10 cellular contexts compared by ENCODE assay signal in the genomic region with DNA sequence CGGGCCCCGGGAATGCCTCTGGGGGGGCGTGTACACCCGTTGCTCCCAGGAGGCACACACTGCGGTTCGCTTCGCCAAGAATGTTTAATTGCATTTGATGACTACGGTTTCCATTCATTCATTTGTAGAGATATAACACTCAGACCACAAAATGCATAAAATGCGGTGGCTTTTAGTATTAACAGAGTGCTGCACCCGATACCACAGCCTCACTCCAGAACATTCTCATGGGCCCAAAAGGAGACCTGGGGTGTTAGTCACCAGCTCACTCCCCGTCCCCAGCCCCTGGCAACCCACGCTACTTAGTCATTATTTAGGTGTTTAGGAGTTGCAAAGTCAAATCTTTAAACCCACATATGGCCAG. TPM values are rescaled to one million over a fixed set of nuclear protein-coding genes. Genes with fewer than 3 reads are reported as not detected.
DNase-seq lines count a peak whose midpoint lies in the region; ATAC-seq, FAIRE-seq and TF ChIP-seq lines count a peak whose summit lies in the region.
"Had no signal": no experiment of that assay in that cellular context is flagged by ENCODE, and none has a peak within 500 bp of the region (broad histone marks: within the 10 kb centered on the region; RNA-seq: fewer than 3 reads in every experiment).

No MANE protein-coding gene starts in this region.

- peak; percentile 98 for FAIRE-seq in RCC 7860 (lab: Jason Lieb, UNC)

- H3K4me3 ChIP-seq in BJ (ENCODE audit: low read depth, low read length): no peak overlapping the region

- H3K9me3 Mint-ChIP-seq in activated naive CD8-positive, alpha-beta T cell treated with anti-CD3 and anti-CD28 coated beads, Interleukin-2, amount 10 ng/mL, durations not matched to agents 7 days and 5 days: no peaks in the 10 kb centered on the region
- H3K9me3 Mint-ChIP-seq: brain; stimulated activated naive B cell treated with anti-CD40 and anti-IgM and Interleukin-4, amounts not matched to agents 10 μg/mL and 1 μg/mL and 100 μg/mL, for 72 hours had no signal

- H3K27ac Mint-ChIP-seq in activated naive CD8-positive, alpha-beta T cell treated with anti-CD3 and anti-CD28 coated beads, Interleukin-2, amount 10 ng/mL, durations not matched to agents 7 days and 5 days: peak overlapping the region; percentile 98

- H3K36me3 ChIP-seq in BJ (ENCODE audit: control insufficient read depth, insufficient read depth, low read length): no peaks in the 10 kb centered on the region

- H3K4me3 Mint-ChIP-seq in activated naive CD8-positive, alpha-beta T cell treated with anti-CD3 and anti-CD28 coated beads, Interleukin-2, amount 10 ng/mL, durations not matched to agents 7 days and 5 days: peak overlapping the region; percentile 90
- H3K4me3 Mint-ChIP-seq: brain had no signal

- peaks cover 7% of the 10 kb centered on the region for H3K36me3 Mint-ChIP-seq in activated naive CD8-positive, alpha-beta T cell treated with anti-CD3 and anti-CD28 coated beads, Interleukin-2, amount 10 ng/mL, durations not matched to agents 7 days and 5 days

- CTCF ChIA-PET in BJ (lab: Yijun Ruan, JAX): interaction anchor here (0.9 to 1.1 kb wide), 3 partner anchors 16 to 27 kb away, joined by 3 to 4 read pairs (median 3); no protein-coding TSS in a partner anchor

- TF ChIP-seq CTCF in BJ (IDR thresholded peaks at IDR 0.05; ENCODE audit: insufficient read depth, low read depth, low read length): no peak

- H3K27me3 Mint-ChIP-seq in activated naive CD8-positive, alpha-beta T cell treated with anti-CD3 and anti-CD28 coated beads, Interleukin-2, amount 10 ng/mL, durations not matched to agents 7 days and 5 days: no peaks in the 10 kb centered on the region
- H3K27me3 Mint-ChIP-seq: brain had no signal

- H3K27me3 ChIP-seq in BJ (ENCODE audit: control insufficient read depth, insufficient read depth, low read length): no peaks in the 10 kb centered on the region

- DNase-seq in BJ (ENCODE audit: low read depth) (peak; percentile 93), RCC 7860 (ENCODE audit: low spot score) (peak; percentile 99), non-pigmented ciliary epithelial cell (ENCODE audit: low read depth) (peak; percentile 96), D341Med (ENCODE audit: low spot score) (no peak)
- no peak for DNase-seq in activated naive CD8-positive, alpha-beta T cell treated with anti-CD3 and anti-CD28 coated beads, Interleukin-2, amount 10 ng/mL, durations not matched to agents 7 days and 5 days
- DNase-seq in central memory CD4-positive, alpha-beta T cell: no peak
- DNase-seq: stimulated activated naive B cell treated with anti-CD40 and anti-IgM and Interleukin-4, amounts not matched to agents 10 μg/mL and 1 μg/mL and 100 μg/mL, for 72 hours had no signal

- ATAC-seq in activated naive CD8-positive, alpha-beta T cell treated with anti-CD3 and anti-CD28 coated beads, Interleukin-2, amount 10 ng/mL, durations not matched to agents 7 days and 5 days (ENCODE audit: low read depth): no peak
- no peak for ATAC-seq in HG02571 (IDR thresholded peaks at IDR 0.05; ENCODE audit: unreplicated experiment)
- no peak for ATAC-seq in GM18868 (IDR thresholded peaks at IDR 0.05; ENCODE audit: unreplicated experiment)

- POLR2A ChIA-PET in BJ (lab: Charles Lee): no interaction called here
- POLR2A ChIA-PET in activated naive CD8-positive, alpha-beta T cell treated with anti-CD3 and anti-CD28 coated beads, Interleukin-2, amount 10 ng/mL, durations not matched to agents 7 days and 5 days (lab: Charles Lee): interaction anchor here (0.5 to 1.9 kb wide), 5 partner anchors 19 to 101 kb away, joined by 3 to 7 read pairs (median 3); a partner anchor contains a TSS

- H3K4me1 Mint-ChIP-seq in activated naive CD8-positive, alpha-beta T cell treated with anti-CD3 and anti-CD28 coated beads, Interleukin-2, amount 10 ng/mL, durations not matched to agents 7 days and 5 days: peaks cover 14% of the 10 kb centered on the region

RNA-seq across cellular contexts. Expression of a gene that starts 21.8 kb away (rescaled TPM):
- polyA plus RNA-seq in BJ (2011; rRNA removed): 0.83 and 1.5 TPM in 2 replicates
- polyA minus RNA-seq in BJ (2011; rRNA and poly(A)+ RNA removed): 3.1 and 6.0 TPM in 2 replicates
- total RNA-seq in activated naive CD8-positive, alpha-beta T cell treated with anti-CD3 and anti-CD28 coated beads, Interleukin-2, amount 10 ng/mL, durations not matched to agents 7 days and 5 days: 1 to 10 TPM; 1.0 to 1.2 TPM

RNA-seq across cellular contexts. Expression of a gene that starts 21.8 kb away (rescaled TPM):
- 21.9 and 38.6 TPM in 2 replicates for polyA plus RNA-seq in BJ (2011; rRNA removed)
- 54.6 and 106 TPM in 2 replicates for polyA minus RNA-seq in BJ (2011; rRNA and poly(A)+ RNA removed)
- 10 to 100 TPM; 63.2 to 65.1 TPM for total RNA-seq in activated naive CD8-positive, alpha-beta T cell treated with anti-CD3 and anti-CD28 coated beads, Interleukin-2, amount 10 ng/mL, durations not matched to agents 7 days and 5 days

RNA-seq across cellular contexts. Expression of a gene that starts 28.2 kb away (rescaled TPM):
- polyA plus RNA-seq in BJ (2011; rRNA removed): 0.05 TPM in 1 of 2 replicates, not detected in the other
- not detected in 2 replicates for polyA minus RNA-seq in BJ (2011; rRNA and poly(A)+ RNA removed)
- total RNA-seq in activated naive CD8-positive, alpha-beta T cell treated with anti-CD3 and anti-CD28 coated beads, Interleukin-2, amount 10 ng/mL, durations not matched to agents 7 days and 5 days: 1 to 10 TPM in 1 of 2 experiments, under 1 TPM in 1; 0.72 to 1.1 TPM

RNA-seq across cellular contexts. Expression of a gene that starts 39.1 kb away (rescaled TPM):
- 579 and 1,176 TPM in 2 replicates for polyA plus RNA-seq in BJ (2011; rRNA removed)
- 119 and 216 TPM in 2 replicates for polyA minus RNA-seq in BJ (2011; rRNA and poly(A)+ RNA removed)
- 100 to 1,000 TPM; 183 to 196 TPM for total RNA-seq in activated naive CD8-positive, alpha-beta T cell treated with anti-CD3 and anti-CD28 coated beads, Interleukin-2, amount 10 ng/mL, durations not matched to agents 7 days and 5 days

RNA-seq across cellular contexts. Expression of a gene that starts 51.5 kb away (rescaled TPM):
- 2.7 and 2.9 TPM in 2 replicates for polyA plus RNA-seq in BJ (2011; rRNA removed)
- 2.7 and 4.4 TPM in 2 replicates for polyA minus RNA-seq in BJ (2011; rRNA and poly(A)+ RNA removed)
- 10 to 100 TPM; 79.0 to 84.8 TPM for total RNA-seq in activated naive CD8-positive, alpha-beta T cell treated with anti-CD3 and anti-CD28 coated beads, Interleukin-2, amount 10 ng/mL, durations not matched to agents 7 days and 5 days

Comparison
In these comparisons a context has a peak if more than half of its experiments do, and no peak if none do; other contexts are left out.
1. DNase-seq: peak in BJ (single experiment), RCC 7860 (single experiment) and non-pigmented ciliary epithelial cell (single experiment); none in activated naive CD8-positive, alpha-beta T cell treated with anti-CD3 and anti-CD28 coated beads, Interleukin-2, amount 10 ng/mL, durations not matched to agents 7 days and 5 days (single experiment), central memory CD4-positive, alpha-beta T cell (single experiment) and D341Med (single experiment).